In the genomic region with DNA sequence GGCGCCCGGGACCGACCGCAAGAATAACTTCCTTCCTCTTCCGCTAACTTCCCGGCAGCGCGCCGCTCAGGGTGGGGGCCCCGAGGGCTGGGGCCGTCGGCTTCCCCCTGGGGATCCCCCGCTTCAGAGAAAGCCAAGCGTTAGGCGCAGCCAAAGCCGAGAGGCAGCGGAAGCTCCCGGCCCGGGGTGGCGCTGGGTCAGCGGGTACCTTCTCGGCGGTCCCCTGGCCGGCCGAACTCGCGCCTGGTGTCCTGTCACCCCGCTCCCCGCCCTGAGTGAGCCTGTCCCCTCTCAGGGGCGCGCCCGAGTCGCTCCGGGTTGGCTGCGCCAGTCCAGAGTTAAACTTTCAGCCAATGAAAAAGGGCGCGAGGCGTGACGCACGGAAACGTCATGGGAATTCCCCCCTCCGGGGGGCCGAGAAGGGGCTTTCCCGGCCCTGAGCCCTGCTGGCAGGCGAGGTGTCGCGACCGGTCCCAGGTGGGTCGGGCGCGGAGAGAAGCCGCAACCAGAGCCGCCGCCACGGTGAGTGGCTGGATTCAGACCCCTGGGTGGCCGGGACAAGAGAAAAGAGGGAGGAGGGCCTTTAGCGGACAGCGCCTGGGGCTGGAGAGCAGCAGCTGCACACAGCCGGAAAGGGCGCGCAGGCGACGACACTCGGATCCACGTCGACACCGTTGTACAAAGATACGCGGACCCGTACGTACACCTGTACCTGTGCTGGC, we compare ENCODE assay signal across 1 cellular context.
A peak's percentile ranks its signal among the peaks of the same experiment; 100 is the strongest.
TF ChIP-seq lines count a peak whose summit lies in the region.

No MANE protein-coding gene starts in this region.

TF ChIP-seq in HepG2, 621 proteins besides CTCF, POLR2A, EP300 and RAD21 (continued from another document and continues in another):
- no peak for TF ChIP-seq ZNF577 (CRISPR knock-in tag; IDR thresholded peaks at IDR 0.05; ENCODE audit: borderline replicate concordance, low read depth)
- TF ChIP-seq, protein P1, sequence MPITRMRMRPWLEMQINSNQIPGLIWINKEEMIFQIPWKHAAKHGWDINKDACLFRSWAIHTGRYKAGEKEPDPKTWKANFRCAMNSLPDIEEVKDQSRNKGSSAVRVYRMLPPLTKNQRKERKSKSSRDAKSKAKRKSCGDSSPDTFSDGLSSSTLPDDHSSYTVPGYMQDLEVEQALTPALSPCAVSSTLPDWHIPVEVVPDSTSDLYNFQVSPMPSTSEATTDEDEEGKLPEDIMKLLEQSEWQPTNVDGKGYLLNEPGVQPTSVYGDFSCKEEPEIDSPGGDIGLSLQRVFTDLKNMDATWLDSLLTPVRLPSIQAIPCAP (CRISPR knock-in tag; IDR thresholded peaks at IDR 0.05; ENCODE audit: low read depth): no peak
- TF ChIP-seq MAFF (IDR thresholded peaks at IDR 0.05; ENCODE audit: low read depth, low read length): no peak
- no peak; the same call in 1 of the 2 replicates for TF ChIP-seq ZNF546 (CRISPR knock-in tag; conservative IDR thresholded peaks at IDR 0.05)
- peak; percentile 49; the same call in 1 of the 2 replicates for TF ChIP-seq ZNF614 (CRISPR knock-in tag; IDR thresholded peaks at IDR 0.05; ENCODE audit: borderline replicate concordance)
- TF ChIP-seq, protein P2, sequence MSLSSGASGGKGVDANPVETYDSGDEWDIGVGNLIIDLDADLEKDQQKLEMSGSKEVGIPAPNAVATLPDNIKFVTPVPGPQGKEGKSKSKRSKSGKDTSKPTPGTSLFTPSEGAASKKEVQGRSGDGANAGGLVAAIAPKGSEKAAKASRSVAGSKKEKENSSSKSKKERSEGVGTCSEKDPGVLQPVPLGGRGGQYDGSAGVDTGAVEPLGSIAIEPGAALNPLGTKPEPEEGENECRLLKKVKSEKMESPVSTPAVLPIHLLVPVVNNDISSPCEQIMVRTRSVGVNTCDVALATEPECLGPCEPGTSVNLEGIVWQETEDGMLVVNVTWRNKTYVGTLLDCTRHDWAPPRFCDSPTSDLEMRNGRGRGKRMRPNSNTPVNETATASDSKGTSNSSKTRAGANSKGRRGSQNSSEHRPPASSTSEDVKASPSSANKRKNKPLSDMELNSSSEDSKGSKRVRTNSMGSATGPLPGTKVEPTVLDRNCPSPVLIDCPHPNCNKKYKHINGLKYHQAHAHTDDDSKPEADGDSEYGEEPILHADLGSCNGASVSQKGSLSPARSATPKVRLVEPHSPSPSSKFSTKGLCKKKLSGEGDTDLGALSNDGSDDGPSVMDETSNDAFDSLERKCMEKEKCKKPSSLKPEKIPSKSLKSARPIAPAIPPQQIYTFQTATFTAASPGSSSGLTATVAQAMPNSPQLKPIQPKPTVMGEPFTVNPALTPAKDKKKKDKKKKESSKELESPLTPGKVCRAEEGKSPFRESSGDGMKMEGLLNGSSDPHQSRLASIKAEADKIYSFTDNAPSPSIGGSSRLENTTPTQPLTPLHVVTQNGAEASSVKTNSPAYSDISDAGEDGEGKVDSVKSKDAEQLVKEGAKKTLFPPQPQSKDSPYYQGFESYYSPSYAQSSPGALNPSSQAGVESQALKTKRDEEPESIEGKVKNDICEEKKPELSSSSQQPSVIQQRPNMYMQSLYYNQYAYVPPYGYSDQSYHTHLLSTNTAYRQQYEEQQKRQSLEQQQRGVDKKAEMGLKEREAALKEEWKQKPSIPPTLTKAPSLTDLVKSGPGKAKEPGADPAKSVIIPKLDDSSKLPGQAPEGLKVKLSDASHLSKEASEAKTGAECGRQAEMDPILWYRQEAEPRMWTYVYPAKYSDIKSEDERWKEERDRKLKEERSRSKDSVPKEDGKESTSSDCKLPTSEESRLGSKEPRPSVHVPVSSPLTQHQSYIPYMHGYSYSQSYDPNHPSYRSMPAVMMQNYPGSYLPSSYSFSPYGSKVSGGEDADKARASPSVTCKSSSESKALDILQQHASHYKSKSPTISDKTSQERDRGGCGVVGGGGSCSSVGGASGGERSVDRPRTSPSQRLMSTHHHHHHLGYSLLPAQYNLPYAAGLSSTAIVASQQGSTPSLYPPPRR (CRISPR knock-in tag; IDR thresholded peaks at IDR 0.05; ENCODE audit: borderline replicate concordance): peak; percentile 65
- peak; percentile 75 for TF ChIP-seq PHF20 (CRISPR knock-in tag; IDR thresholded peaks at IDR 0.05)
- no peak for TF ChIP-seq JUND (CRISPR knock-in tag; IDR thresholded peaks at IDR 0.05)
- TF ChIP-seq GLI4 (CRISPR knock-in tag; IDR thresholded peaks at IDR 0.05; ENCODE audit: borderline replicate concordance): no peak
- TF ChIP-seq ZNF367 (CRISPR knock-in tag; IDR thresholded peaks at IDR 0.05; ENCODE audit: borderline replicate concordance): no peak
- no peak for TF ChIP-seq ZFAT (CRISPR knock-in tag; conservative IDR thresholded peaks at IDR 0.05)
- no peak for TF ChIP-seq PHF5A (CRISPR knock-in tag; IDR thresholded peaks at IDR 0.05; ENCODE audit: low read depth, unreplicated experiment)
- no peak for TF ChIP-seq GPN1 (CRISPR knock-in tag; IDR thresholded peaks at IDR 0.05; ENCODE audit: borderline replicate concordance)
- peak; percentile 65 for TF ChIP-seq ARNT2 (CRISPR knock-in tag; IDR thresholded peaks at IDR 0.05; ENCODE audit: low read depth)
- TF ChIP-seq MAFK (conservative IDR thresholded peaks at IDR 0.05 in 1 of 2, IDR thresholded peaks at IDR 0.05 in 1 of 2; ENCODE audit: low read length in 2 of 2): no peak
- TF ChIP-seq CREM (IDR thresholded peaks at IDR 0.05): peak; percentile 97
- peak; percentile 73; the same call in 1 of the 2 replicates for TF ChIP-seq CREM (CRISPR knock-in tag; IDR thresholded peaks at IDR 0.05)
- no peak for TF ChIP-seq HNF4A (CRISPR knock-in tag; IDR thresholded peaks at IDR 0.05)
- TF ChIP-seq ZNF225 (CRISPR knock-in tag; IDR thresholded peaks at IDR 0.05): no peak
- TF ChIP-seq ZNF24 (IDR thresholded peaks at IDR 0.05): no peak
- no peak for TF ChIP-seq CBX5 (CRISPR knock-in tag; IDR thresholded peaks at IDR 0.05; ENCODE audit: borderline replicate concordance)
- TF ChIP-seq, protein P3, sequence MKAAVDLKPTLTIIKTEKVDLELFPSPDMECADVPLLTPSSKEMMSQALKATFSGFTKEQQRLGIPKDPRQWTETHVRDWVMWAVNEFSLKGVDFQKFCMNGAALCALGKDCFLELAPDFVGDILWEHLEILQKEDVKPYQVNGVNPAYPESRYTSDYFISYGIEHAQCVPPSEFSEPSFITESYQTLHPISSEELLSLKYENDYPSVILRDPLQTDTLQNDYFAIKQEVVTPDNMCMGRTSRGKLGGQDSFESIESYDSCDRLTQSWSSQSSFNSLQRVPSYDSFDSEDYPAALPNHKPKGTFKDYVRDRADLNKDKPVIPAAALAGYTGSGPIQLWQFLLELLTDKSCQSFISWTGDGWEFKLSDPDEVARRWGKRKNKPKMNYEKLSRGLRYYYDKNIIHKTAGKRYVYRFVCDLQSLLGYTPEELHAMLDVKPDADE (CRISPR knock-in tag; IDR thresholded peaks at IDR 0.05): no peak
- no peak for TF ChIP-seq TOPORS (CRISPR knock-in tag; IDR thresholded peaks at IDR 0.05)
- TF ChIP-seq, protein P4, sequence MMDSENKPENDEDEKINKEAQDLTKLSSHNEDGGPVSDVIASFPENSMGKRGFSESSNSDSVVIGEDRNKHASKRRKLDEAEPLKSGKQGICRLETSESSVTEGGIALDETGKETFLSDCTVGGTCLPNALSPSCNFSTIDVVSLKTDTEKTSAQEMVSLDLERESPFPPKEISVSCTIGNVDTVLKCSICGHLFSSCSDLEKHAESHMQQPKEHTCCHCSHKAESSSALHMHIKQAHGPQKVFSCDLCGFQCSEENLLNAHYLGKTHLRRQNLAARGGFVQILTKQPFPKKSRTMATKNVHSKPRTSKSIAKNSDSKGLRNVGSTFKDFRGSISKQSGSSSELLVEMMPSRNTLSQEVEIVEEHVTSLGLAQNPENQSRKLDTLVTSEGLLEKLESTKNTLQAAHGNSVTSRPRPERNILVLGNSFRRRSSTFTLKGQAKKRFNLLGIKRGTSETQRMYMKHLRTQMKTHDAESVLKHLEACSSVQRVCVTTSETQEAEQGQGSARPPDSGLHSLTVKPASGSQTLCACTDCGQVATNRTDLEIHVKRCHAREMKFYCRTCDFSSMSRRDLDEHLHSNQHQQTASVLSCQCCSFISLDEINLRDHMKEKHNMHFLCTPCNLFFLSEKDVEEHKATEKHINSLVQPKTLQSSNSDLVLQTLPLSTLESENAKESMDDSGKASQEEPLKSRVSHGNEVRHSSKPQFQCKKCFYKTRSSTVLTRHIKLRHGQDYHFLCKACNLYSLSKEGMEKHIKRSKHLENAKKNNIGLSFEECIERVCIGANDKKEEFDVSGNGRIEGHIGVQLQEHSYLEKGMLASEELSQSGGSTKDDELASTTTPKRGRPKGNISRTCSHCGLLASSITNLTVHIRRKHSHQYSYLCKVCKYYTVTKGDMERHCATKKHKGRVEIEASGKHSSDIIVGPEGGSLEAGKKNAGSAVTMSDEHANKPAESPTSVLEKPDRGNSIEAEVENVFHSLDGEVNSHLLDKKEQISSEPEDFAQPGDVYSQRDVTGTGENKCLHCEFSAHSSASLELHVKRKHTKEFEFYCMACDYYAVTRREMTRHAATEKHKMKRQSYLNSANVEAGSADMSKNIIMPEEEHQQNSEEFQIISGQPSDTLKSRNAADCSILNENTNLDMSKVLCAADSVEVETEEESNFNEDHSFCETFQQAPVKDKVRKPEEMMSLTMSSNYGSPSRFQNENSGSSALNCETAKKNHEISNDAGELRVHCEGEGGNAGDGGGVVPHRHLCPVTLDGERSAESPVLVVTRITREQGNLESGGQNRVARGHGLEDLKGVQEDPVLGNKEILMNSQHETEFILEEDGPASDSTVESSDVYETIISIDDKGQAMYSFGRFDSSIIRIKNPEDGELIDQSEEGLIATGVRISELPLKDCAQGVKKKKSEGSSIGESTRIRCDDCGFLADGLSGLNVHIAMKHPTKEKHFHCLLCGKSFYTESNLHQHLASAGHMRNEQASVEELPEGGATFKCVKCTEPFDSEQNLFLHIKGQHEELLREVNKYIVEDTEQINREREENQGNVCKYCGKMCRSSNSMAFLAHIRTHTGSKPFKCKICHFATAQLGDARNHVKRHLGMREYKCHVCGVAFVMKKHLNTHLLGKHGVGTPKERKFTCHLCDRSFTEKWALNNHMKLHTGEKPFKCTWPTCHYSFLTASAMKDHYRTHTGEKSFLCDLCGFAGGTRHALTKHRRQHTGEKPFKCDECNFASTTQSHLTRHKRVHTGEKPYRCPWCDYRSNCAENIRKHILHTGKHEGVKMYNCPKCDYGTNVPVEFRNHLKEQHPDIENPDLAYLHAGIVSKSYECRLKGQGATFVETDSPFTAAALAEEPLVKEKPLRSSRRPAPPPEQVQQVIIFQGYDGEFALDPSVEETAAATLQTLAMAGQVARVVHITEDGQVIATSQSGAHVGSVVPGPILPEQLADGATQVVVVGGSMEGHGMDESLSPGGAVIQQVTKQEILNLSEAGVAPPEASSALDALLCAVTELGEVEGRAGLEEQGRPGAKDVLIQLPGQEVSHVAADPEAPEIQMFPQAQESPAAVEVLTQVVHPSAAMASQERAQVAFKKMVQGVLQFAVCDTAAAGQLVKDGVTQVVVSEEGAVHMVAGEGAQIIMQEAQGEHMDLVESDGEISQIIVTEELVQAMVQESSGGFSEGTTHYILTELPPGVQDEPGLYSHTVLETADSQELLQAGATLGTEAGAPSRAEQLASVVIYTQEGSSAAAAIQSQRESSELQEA (CRISPR knock-in tag; IDR thresholded peaks at IDR 0.05; ENCODE audit: not compliant biosample characterization): no peak
- TF ChIP-seq SRSF9 (IDR thresholded peaks at IDR 0.05; ENCODE audit: borderline replicate concordance, insufficient read depth, low read depth, low read length, poor library complexity, severe bottlenecking): no peak
- TF ChIP-seq, protein P5, sequence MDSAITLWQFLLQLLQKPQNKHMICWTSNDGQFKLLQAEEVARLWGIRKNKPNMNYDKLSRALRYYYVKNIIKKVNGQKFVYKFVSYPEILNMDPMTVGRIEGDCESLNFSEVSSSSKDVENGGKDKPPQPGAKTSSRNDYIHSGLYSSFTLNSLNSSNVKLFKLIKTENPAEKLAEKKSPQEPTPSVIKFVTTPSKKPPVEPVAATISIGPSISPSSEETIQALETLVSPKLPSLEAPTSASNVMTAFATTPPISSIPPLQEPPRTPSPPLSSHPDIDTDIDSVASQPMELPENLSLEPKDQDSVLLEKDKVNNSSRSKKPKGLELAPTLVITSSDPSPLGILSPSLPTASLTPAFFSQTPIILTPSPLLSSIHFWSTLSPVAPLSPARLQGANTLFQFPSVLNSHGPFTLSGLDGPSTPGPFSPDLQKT (CRISPR knock-in tag; IDR thresholded peaks at IDR 0.05; ENCODE audit: borderline replicate concordance): no peak
- TF ChIP-seq, protein P6, sequence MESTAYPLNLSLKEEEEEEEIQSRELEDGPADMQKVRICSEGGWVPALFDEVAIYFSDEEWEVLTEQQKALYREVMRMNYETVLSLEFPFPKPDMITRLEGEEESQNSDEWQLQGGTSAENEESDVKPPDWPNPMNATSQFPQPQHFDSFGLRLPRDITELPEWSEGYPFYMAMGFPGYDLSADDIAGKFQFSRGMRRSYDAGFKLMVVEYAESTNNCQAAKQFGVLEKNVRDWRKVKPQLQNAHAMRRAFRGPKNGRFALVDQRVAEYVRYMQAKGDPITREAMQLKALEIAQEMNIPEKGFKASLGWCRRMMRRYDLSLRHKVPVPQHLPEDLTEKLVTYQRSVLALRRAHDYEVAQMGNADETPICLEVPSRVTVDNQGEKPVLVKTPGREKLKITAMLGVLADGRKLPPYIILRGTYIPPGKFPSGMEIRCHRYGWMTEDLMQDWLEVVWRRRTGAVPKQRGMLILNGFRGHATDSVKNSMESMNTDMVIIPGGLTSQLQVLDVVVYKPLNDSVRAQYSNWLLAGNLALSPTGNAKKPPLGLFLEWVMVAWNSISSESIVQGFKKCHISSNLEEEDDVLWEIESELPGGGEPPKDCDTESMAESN (CRISPR knock-in tag; conservative IDR thresholded peaks at IDR 0.05): 0 out of 2 replicates have a peak, but pooled peaks have one; percentile 64
- TF ChIP-seq, protein P7, sequence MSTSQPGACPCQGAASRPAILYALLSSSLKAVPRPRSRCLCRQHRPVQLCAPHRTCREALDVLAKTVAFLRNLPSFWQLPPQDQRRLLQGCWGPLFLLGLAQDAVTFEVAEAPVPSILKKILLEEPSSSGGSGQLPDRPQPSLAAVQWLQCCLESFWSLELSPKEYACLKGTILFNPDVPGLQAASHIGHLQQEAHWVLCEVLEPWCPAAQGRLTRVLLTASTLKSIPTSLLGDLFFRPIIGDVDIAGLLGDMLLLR (CRISPR knock-in tag; IDR thresholded peaks at IDR 0.05): no peak
- TF ChIP-seq, protein P8, sequence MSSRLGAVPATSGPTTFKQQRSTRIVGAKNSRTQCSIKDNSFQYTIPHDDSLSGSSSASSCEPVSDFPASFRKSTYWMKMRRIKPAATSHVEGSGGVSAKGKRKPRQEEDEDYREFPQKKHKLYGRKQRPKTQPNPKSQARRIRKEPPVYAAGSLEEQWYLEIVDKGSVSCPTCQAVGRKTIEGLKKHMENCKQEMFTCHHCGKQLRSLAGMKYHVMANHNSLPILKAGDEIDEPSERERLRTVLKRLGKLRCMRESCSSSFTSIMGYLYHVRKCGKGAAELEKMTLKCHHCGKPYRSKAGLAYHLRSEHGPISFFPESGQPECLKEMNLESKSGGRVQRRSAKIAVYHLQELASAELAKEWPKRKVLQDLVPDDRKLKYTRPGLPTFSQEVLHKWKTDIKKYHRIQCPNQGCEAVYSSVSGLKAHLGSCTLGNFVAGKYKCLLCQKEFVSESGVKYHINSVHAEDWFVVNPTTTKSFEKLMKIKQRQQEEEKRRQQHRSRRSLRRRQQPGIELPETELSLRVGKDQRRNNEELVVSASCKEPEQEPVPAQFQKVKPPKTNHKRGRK (CRISPR knock-in tag; IDR thresholded peaks at IDR 0.05): 0 out of 2 replicates have a peak, but pooled peaks have one; percentile 41
- TF ChIP-seq KDM2A (CRISPR knock-in tag; IDR thresholded peaks at IDR 0.05; ENCODE audit: borderline replicate concordance, low read depth): peak; percentile 84
- TF ChIP-seq AGO1 (IDR thresholded peaks at IDR 0.05; ENCODE audit: low read depth, low read length, poor library complexity, severe bottlenecking): peak; percentile 40
